8 cellular contexts compared by ENCODE assay signal in the genomic region with DNA sequence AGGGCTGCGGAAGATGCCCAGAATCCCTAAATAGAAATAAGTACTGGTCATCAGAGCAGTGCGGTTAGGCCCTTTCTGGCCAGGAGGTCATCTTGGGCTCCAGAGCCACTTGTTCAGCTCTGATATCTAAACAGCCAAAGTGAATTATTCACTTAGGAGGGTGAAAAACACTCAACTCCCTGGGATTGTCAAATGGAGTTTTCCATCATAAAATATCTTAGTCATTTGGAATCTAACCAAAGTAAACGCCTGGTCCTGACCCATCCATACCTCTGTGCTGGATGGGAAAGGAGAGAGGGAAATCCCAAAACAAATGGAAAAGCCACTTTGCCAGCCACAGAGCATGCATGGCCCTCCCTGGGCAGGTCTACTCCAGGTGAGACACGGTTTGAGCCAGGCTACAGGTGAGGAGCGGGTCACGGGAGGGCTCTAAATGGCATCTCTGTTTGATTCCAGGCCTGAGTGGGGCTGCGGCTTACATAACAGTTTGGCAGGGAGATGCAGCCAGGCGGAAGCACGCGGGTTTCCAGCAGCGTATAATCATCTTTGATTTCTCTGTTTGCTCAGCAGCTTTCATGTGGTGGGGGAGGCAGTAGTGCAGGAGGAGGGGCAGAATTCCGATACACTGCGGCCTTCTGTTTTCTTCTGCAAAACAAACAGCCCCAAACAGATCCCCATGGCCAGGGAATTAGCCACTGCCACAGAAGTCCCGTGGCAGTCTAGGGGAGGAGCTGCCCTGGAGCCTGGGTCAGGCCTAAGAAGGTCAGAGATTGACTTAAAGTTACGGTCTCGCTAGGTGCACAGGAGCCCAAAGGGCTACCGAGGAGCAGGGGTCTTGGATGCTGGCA. TPM values are rescaled to one million over a fixed set of nuclear protein-coding genes. Genes with fewer than 3 reads are reported as not detected.
DNase-seq lines count a peak whose midpoint lies in the region; ATAC-seq and TF ChIP-seq lines count a peak whose summit lies in the region.

No MANE protein-coding gene starts in this region.

- no peak overlapping the region for H2BK20ac ChIP-seq in H9 (ENCODE audit: low read depth, low read length, poor library complexity, severe bottlenecking)

- H3K27me3 ChIP-seq in adrenal gland (no peaks in the 10 kb centered on the region), gastrocnemius medialis (no peaks in the 10 kb centered on the region), H9 (ENCODE audit: insufficient read depth, low read length) (no peaks in the 10 kb centered on the region)

- H3K27ac ChIP-seq in adrenal gland = peak overlapping the region in 3 of 5 donors; percentile 11 to 83 (median 60)
- peak overlapping the region in 1 of 4 donors; percentile 27 for H3K27ac ChIP-seq in gastrocnemius medialis
- H3K27ac ChIP-seq in H9 (ENCODE audit: insufficient read length, low read depth, low read length) = no peak overlapping the region

- H3K79me2 ChIP-seq in H9 (ENCODE audit: insufficient read depth, low read length) = no peaks in the 10 kb centered on the region

- in situ Hi-C loops in gastrocnemius medialis (cut with MboI; ENCODE audit: low sequenced_read_pairs in 4 of 4) = no loop called here

- no peaks in the 10 kb centered on the region; the same call in 1 of the 2 replicates for H3K27me3 Mint-ChIP-seq in H9 (ENCODE audit: low read depth)

- H2BK120ac ChIP-seq in H9 (ENCODE audit: low read depth, low read length, poor library complexity, severe bottlenecking) = no peak overlapping the region

- H2BK5ac ChIP-seq in H9 (ENCODE audit: insufficient read length, low read length) = no peak overlapping the region

- intact Hi-C loops in adrenal gland (cut with DNase I) (no loop called here), gastrocnemius medialis (cut with DNase I; ENCODE audit: low total_unique reads) (no loop called here)

- H3K4me1 ChIP-seq in adrenal gland (replicated peaks in 1 of 2) = no peaks in the 10 kb centered on the region
- peaks cover 3 to 22% of the 10 kb centered on the region in 2 donors for H3K4me1 ChIP-seq in gastrocnemius medialis
- no peaks in the 10 kb centered on the region for H3K4me1 ChIP-seq in H9 (ENCODE audit: insufficient read depth, low read length)

- no peak overlapping the region for H4K91ac ChIP-seq in H9 (ENCODE audit: insufficient read length, low read depth, low read length)

- no peak overlapping the region for H3K4me3 Mint-ChIP-seq in H9

- DNase-seq in HK-2 (ENCODE audit: unreplicated experiment) = peak; percentile 73
- peak in 6 of 7 donors; percentile 35 to 67 (median 43) for DNase-seq in adrenal gland
- peak in 46 of 51 donors; percentile 23 to 86 (median 64) for DNase-seq in hypothalamus (lab: John Stamatoyannopoulos, UW)
- DNase-seq in gastrocnemius medialis = no peak
- no peak for DNase-seq in H9
- no peak for DNase-seq in cerebellar nuclear complex (lab: John Stamatoyannopoulos, UW)
- DNase-seq in islet precursor cell = no peak

- 0 out of 4 replicates have a peak, but pooled peaks cover 0 to 2% of the 10 kb centered on the region in 2 experiments for H3K4me1 Mint-ChIP-seq in H9

- H3K36me3 ChIP-seq in adrenal gland (replicated peaks in 1 of 2) (no peaks in the 10 kb centered on the region), gastrocnemius medialis (no peaks in the 10 kb centered on the region)

- no peaks in the 10 kb centered on the region for H3K9me3 Mint-ChIP-seq in H9

- no peak overlapping the region; the same call in 1 of the 2 replicates for H3K14ac ChIP-seq in H9 (ENCODE audit: insufficient read depth, low read length)

- no peak for TF ChIP-seq POLR2A in adrenal gland (IDR thresholded peaks at IDR 0.05)
- TF ChIP-seq POLR2A in gastrocnemius medialis (IDR thresholded peaks at IDR 0.05) = no peak

- no peaks in the 10 kb centered on the region for H3K36me3 Mint-ChIP-seq in H9 (ENCODE audit: insufficient read depth in 1 of 3, low read depth in 3 of 3)

- TF ChIP-seq CTCF in adrenal gland (IDR thresholded peaks at IDR 0.05) (no peak), gastrocnemius medialis (IDR thresholded peaks at IDR 0.05 in 4 of 5, conservative IDR thresholded peaks at IDR 0.05 in 1 of 5) (no peak), H9 (conservative IDR thresholded peaks at IDR 0.05) (no peak)

- peak; percentile 23 to 33 for ATAC-seq in gastrocnemius medialis
- ATAC-seq in HG02852 (IDR thresholded peaks at IDR 0.05; ENCODE audit: unreplicated experiment) = no peak

- H3K18ac ChIP-seq in H9 (ENCODE audit: insufficient read length, low read depth, low read length) = no peak overlapping the region

- no peak overlapping the region for H3K9ac ChIP-seq in H9 (ENCODE audit: extremely low read depth, insufficient read length, low read length)

- H3K4me3 ChIP-seq in adrenal gland (no peak overlapping the region), gastrocnemius medialis (no peak overlapping the region)

- no peaks in the 10 kb centered on the region for H3K79me1 ChIP-seq in H9 (ENCODE audit: insufficient read depth, low read depth, low read length, poor library complexity, severe bottlenecking)

- H3K56ac ChIP-seq in H9 (ENCODE audit: insufficient read length, low read depth, low read length) = no peak overlapping the region

- H3K23me2 ChIP-seq in H9 (ENCODE audit: insufficient read length, low read depth, low read length, poor library complexity, severe bottlenecking) = no peaks in the 10 kb centered on the region

- H2AK5ac ChIP-seq in H9 (ENCODE audit: insufficient read length, low read length) = no peak overlapping the region

- H3K4ac ChIP-seq in H9 (ENCODE audit: low read depth, low read length) = no peak overlapping the region

- no peaks in the 10 kb centered on the region for H3K9me3 ChIP-seq in adrenal gland (replicated peaks in 1 of 3)
- H3K9me3 ChIP-seq in gastrocnemius medialis = no peaks in the 10 kb centered on the region
- no peaks in the 10 kb centered on the region for H3K9me3 ChIP-seq in H9 (ENCODE audit: control insufficient read depth, low read depth, low read length)

- H3T11ph ChIP-seq in H9 (ENCODE audit: low read length) = no peak overlapping the region

- no peak overlapping the region for H2AFZ ChIP-seq in H9 (ENCODE audit: low read length)

- no peak overlapping the region for H4K5ac ChIP-seq in H9 (ENCODE audit: insufficient read length, low read depth, low read length)

- no peak overlapping the region for H3K27ac Mint-ChIP-seq in H9

- 51 to 71% (median 67%) methylated on average over 16 to 17 of the region's 17 CpGs for WGBS in adrenal gland, 4 donors
- no CpG with 5 or more reads among the region's 17 CpGs for WGBS in H9 (ENCODE audit: extremely low coverage, insufficient read length, low lambda C conversion rate)

- no peak overlapping the region for H2BK12ac ChIP-seq in H9 (ENCODE audit: insufficient read length, low read depth, low read length)

- no peak overlapping the region for H3K4me2 ChIP-seq in H9 (ENCODE audit: insufficient read depth, insufficient read length, low read length)

- no peak overlapping the region for H4K8ac ChIP-seq in H9 (replicated peaks; ENCODE audit: insufficient read length, low read depth, low read length)

- no peak overlapping the region for H2BK15ac ChIP-seq in H9 (ENCODE audit: low read depth, low read length)

- no peaks in the 10 kb centered on the region for H4K20me1 ChIP-seq in H9 (ENCODE audit: control insufficient read depth, insufficient read depth, insufficient read length)

- no peak overlapping the region for H3K23ac ChIP-seq in H9 (ENCODE audit: insufficient read length, low read depth, low read length)

RNA-seq across cellular contexts. Expression of a gene that starts 59.1 kb away (rescaled TPM):
- total RNA-seq in adrenal gland (under 1 TPM in 1 of 8 donors, not detected in 7; 0.14 TPM), gastrocnemius medialis (under 1 TPM in 2 of 4 donors, not detected in 2; 0.07 to 0.38 TPM), H9 (2021) (1.1 and 1.4 TPM in 2 replicates)
- polyA plus RNA-seq in adrenal gland = not detected

Comparison
In these comparisons a context has a peak if more than half of its experiments do, and no peak if none do; other contexts are left out.
1. DNase-seq: peak in HK-2 (single experiment), adrenal gland (6 of 7) and hypothalamus (46 of 51); none in gastrocnemius medialis (0 of 2), H9 (single experiment), cerebellar nuclear complex (0 of 2) and islet precursor cell (single experiment).